ENCODE assay signal across 33 cellular contexts in the genomic region with DNA sequence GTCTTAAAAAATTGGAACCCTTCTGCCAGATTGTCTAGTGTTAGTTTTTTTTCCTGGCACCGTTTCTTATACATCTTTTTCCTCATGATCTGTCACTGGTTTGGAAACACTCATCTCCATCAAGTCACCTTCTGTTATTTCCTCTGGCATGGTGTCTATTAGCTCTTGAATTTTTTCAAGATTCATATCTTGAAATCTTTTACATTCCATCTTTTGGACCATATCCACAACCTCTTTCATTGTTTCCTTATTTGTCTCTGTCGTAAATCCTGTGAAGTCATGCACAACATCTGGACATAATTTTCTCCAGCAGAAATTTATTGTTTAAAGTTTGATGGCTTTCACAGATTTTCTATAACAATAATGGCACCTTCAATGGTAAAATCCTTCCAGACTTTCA. TPM values are rescaled to one million over a fixed set of nuclear protein-coding genes. Genes with fewer than 3 reads are reported as not detected.
"Had no signal": no experiment of that assay in that cellular context is flagged by ENCODE, and none has a peak within 500 bp of the region (broad histone marks: within the 10 kb centered on the region; RNA-seq: fewer than 3 reads in every experiment).

No MANE protein-coding gene starts in this region.

- H3K4me1 ChIP-seq: esophagus muscularis mucosa, heart left ventricle, right lobe of liver, uterus had no signal

- DNase-seq: activated CD4-positive, alpha-beta T cell treated with anti-CD3 and anti-CD28 coated beads for 4 hours; activated CD4-positive, alpha-beta T cell treated with anti-CD3 and anti-CD28 coated beads, Interleukin-2, amount 50 U/mL, for 48 hours; activated CD4-positive, CD25-positive, alpha-beta regulatory T cell; activated CD8-positive, alpha-beta memory T cell treated with anti-CD3 and anti-CD28 coated beads for 24 hours; activated effector memory CD4-positive, alpha-beta T cell treated with anti-CD3 and anti-CD28 coated beads, Interleukin-2, amount 50 U/mL, for 16 hours; activated naive CD4-positive, alpha-beta T cell treated with anti-CD3 and anti-CD28 coated beads for 36 hours; dermis blood vessel endothelial cell; effector CD4-positive, alpha-beta T cell; heart left ventricle; hypothalamus; immature natural killer cell; kidney; left colon; mammary epithelial cell; naive B cell; nephron progenitor cell; right lobe of liver; stimulated activated CD4-positive, alpha-beta T cell treated with anti-CD3 and anti-CD28 coated beads, Interleukin-2, amount 100 ng/mL, for 48 hours; T-helper 1 cell; uterus had no signal

- H3K27me3 ChIP-seq: esophagus muscularis mucosa, neutrophil, right lobe of liver, uterus had no signal

- ATAC-seq: left colon, right lobe of liver had no signal

- H3K9me3 Mint-ChIP-seq: activated naive CD4-positive, alpha-beta T cell treated with anti-CD3 and anti-CD28 coated beads for 36 hours; central memory CD8-positive, alpha-beta T cell; stimulated activated naive CD8-positive, alpha-beta T cell treated with anti-CD3 and anti-CD28 coated beads, Interleukin-15, Interleukin-2, amounts not matched to agents 100 ng/mL and 50 ng/mL, for 24 hours; T-helper 2 cell treated with Interferon-gamma antibody and Interleukin-4, amounts not matched to agents 5 μg/mL and 100 μg/mL, for 36 hours had no signal

- H3K27ac Mint-ChIP-seq: activated naive CD4-positive, alpha-beta T cell treated with anti-CD3 and anti-CD28 coated beads for 36 hours; immature natural killer cell; naive B cell; nephron progenitor cell; stimulated activated naive CD8-positive, alpha-beta T cell treated with anti-CD3 and anti-CD28 coated beads, Interleukin-15, Interleukin-2, amounts not matched to agents 100 ng/mL and 50 ng/mL, for 24 hours; T-helper 2 cell treated with Interferon-gamma antibody and Interleukin-4, amounts not matched to agents 5 μg/mL and 100 μg/mL, for 36 hours had no signal

- H3K9me3 ChIP-seq: esophagus muscularis mucosa, heart left ventricle, neutrophil, right lobe of liver, thoracic aorta, uterus had no signal

- H3K36me3 Mint-ChIP-seq: immature natural killer cell had no signal

- H3K4me3 ChIP-seq: esophagus muscularis mucosa, heart left ventricle, right lobe of liver, thoracic aorta, uterus had no signal

- H3K36me3 ChIP-seq: esophagus muscularis mucosa, heart left ventricle, neutrophil, right lobe of liver, thoracic aorta, uterus had no signal

- H3K27ac ChIP-seq: esophagus muscularis mucosa, neutrophil, right lobe of liver, thoracic aorta, uterus had no signal

- H3K4me3 Mint-ChIP-seq: activated naive CD4-positive, alpha-beta T cell treated with anti-CD3 and anti-CD28 coated beads for 36 hours; central memory CD8-positive, alpha-beta T cell; immature natural killer cell; naive B cell; nephron progenitor cell; stimulated activated naive CD8-positive, alpha-beta T cell treated with anti-CD3 and anti-CD28 coated beads, Interleukin-15, Interleukin-2, amounts not matched to agents 100 ng/mL and 50 ng/mL, for 24 hours; T-helper 2 cell treated with Interferon-gamma antibody and Interleukin-4, amounts not matched to agents 5 μg/mL and 100 μg/mL, for 36 hours had no signal

- H3K4me1 Mint-ChIP-seq: central memory CD8-positive, alpha-beta T cell; immature natural killer cell; naive B cell; nephron progenitor cell had no signal

RNA-seq across cellular contexts. Expression of gene HSFX2, which starts 46.7 kb away (rescaled TPM):
- total RNA-seq: activated naive CD4-positive, alpha-beta T cell treated with anti-CD3 and anti-CD28 coated beads for 36 hours; bronchial epithelial cell; dermis blood vessel endothelial cell; left colon; mammary epithelial cell; renal cortical epithelial cell; right lobe of liver; uterus had no signal
- polyA plus RNA-seq: immature natural killer cell had no signal

RNA-seq across cellular contexts. Expression of gene MAGEA9B, which starts 54.6 kb away (rescaled TPM):
- total RNA-seq: activated naive CD4-positive, alpha-beta T cell treated with anti-CD3 and anti-CD28 coated beads for 36 hours; bronchial epithelial cell; dermis blood vessel endothelial cell; esophagus muscularis mucosa; heart left ventricle; kidney; left colon; liver; mammary epithelial cell; osteocyte; posterior vena cava; renal cortical epithelial cell; right lobe of liver; skeletal muscle tissue; subcutaneous adipose tissue; thoracic aorta; uterus had no signal
- polyA plus RNA-seq: heart left ventricle, immature natural killer cell, liver, mammary epithelial cell had no signal
